ENCODE assay signal across 22 cellular contexts in the genomic region with DNA sequence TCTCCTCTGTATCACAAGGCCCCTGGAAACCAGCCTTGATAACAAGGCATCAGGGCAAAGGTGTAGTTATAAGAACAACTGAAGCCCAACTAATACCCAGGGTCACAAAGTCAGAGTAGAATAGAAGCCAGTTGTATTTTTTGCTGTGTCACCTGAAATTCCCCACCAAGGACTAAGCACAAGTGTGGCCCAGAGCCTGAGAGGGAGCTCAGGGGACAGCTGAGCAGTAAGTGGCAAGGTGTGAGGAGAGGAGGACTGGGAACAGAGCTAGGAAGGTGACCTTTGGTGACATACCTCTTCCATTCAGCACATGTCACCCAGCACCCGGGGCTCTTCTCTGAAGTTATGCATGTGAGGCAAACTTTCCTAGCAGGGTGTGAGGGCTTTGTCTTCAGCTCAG.
"Had no signal": no experiment of that assay in that cellular context is flagged by ENCODE, and none has a peak within 500 bp of the region (broad histone marks: within the 10 kb centered on the region; RNA-seq: fewer than 3 reads in every experiment).

No MANE protein-coding gene starts in this region.

- H3K4me1 ChIP-seq: psoas muscle, right lobe of liver, spleen, testis had no signal

- ATAC-seq: effector memory CD8-positive, alpha-beta T cell; gastroesophageal sphincter; left lobe of liver; naive thymus-derived CD4-positive, alpha-beta T cell; psoas muscle; right lobe of liver; stimulated activated naive B cell treated with anti-CD40 and anti-IgM and Interleukin-4, amounts not matched to agents 10 μg/mL and 1 μg/mL and 100 μg/mL, for 72 hours; stimulated activated naive CD8-positive, alpha-beta T cell treated with anti-CD3 and anti-CD28 coated beads, Interleukin-15, amount 100 ng/mL, for 72 hours had no signal

- H3K27ac ChIP-seq: esophagus squamous epithelium, gastroesophageal sphincter, neutrophil, psoas muscle, right lobe of liver, spleen, testis, tibial nerve had no signal

- H3K9me3 Mint-ChIP-seq: effector memory CD8-positive, alpha-beta T cell had no signal

- H3K27me3 ChIP-seq: esophagus squamous epithelium, right lobe of liver, spleen, testis, tibial nerve had no signal

- DNase-seq: cortex of kidney; effector memory CD8-positive, alpha-beta T cell; esophagus squamous epithelium; foreskin fibroblast; glutamatergic neuron; mammary epithelial cell; naive thymus-derived CD4-positive, alpha-beta T cell; nephron progenitor cell; psoas muscle; retina; right lobe of liver; spleen; stimulated activated CD4-positive, alpha-beta T cell treated with anti-CD3 and anti-CD28 coated beads, Interleukin-2, amount 100 ng/mL, for 24 hours; stimulated activated CD4-positive, alpha-beta T cell treated with anti-CD3 and anti-CD28 coated beads, Interleukin-4, amount 100 ng/mL, for 4 hours; stimulated activated naive B cell treated with anti-CD40 and anti-IgM and Interleukin-4, amounts not matched to agents 10 μg/mL and 1 μg/mL and 100 μg/mL, for 72 hours; stimulated activated naive CD8-positive, alpha-beta T cell treated with anti-CD3 and anti-CD28 coated beads, Interleukin-15, amount 100 ng/mL, for 72 hours; testis had no signal

- H3K9me3 ChIP-seq: right lobe of liver, testis had no signal

- H3K4me3 ChIP-seq: esophagus squamous epithelium, gastroesophageal sphincter, psoas muscle, right lobe of liver, spleen, testis, tibial nerve had no signal

- H3K27ac Mint-ChIP-seq: effector memory CD8-positive, alpha-beta T cell; naive thymus-derived CD4-positive, alpha-beta T cell; nephron progenitor cell; stimulated activated naive B cell treated with anti-CD40 and anti-IgM and Interleukin-4, amounts not matched to agents 10 μg/mL and 1 μg/mL and 100 μg/mL, for 72 hours; stimulated activated naive CD8-positive, alpha-beta T cell treated with anti-CD3 and anti-CD28 coated beads, Interleukin-15, amount 100 ng/mL, for 72 hours had no signal

- H3K36me3 ChIP-seq: esophagus squamous epithelium, gastroesophageal sphincter, neutrophil, right lobe of liver, spleen, tibial nerve had no signal

- FAIRE-seq: islet of Langerhans had no signal

- H3K4me3 Mint-ChIP-seq: effector memory CD8-positive, alpha-beta T cell; naive thymus-derived CD4-positive, alpha-beta T cell; nephron progenitor cell; stimulated activated naive B cell treated with anti-CD40 and anti-IgM and Interleukin-4, amounts not matched to agents 10 μg/mL and 1 μg/mL and 100 μg/mL, for 72 hours; stimulated activated naive CD8-positive, alpha-beta T cell treated with anti-CD3 and anti-CD28 coated beads, Interleukin-15, amount 100 ng/mL, for 72 hours had no signal

- H3K4me1 Mint-ChIP-seq: naive thymus-derived CD4-positive, alpha-beta T cell; stimulated activated naive B cell treated with anti-CD40 and anti-IgM and Interleukin-4, amounts not matched to agents 10 μg/mL and 1 μg/mL and 100 μg/mL, for 72 hours; stimulated activated naive CD8-positive, alpha-beta T cell treated with anti-CD3 and anti-CD28 coated beads, Interleukin-15, amount 100 ng/mL, for 72 hours had no signal
